1 cellular context compared by ENCODE assay signal in the genomic region with DNA sequence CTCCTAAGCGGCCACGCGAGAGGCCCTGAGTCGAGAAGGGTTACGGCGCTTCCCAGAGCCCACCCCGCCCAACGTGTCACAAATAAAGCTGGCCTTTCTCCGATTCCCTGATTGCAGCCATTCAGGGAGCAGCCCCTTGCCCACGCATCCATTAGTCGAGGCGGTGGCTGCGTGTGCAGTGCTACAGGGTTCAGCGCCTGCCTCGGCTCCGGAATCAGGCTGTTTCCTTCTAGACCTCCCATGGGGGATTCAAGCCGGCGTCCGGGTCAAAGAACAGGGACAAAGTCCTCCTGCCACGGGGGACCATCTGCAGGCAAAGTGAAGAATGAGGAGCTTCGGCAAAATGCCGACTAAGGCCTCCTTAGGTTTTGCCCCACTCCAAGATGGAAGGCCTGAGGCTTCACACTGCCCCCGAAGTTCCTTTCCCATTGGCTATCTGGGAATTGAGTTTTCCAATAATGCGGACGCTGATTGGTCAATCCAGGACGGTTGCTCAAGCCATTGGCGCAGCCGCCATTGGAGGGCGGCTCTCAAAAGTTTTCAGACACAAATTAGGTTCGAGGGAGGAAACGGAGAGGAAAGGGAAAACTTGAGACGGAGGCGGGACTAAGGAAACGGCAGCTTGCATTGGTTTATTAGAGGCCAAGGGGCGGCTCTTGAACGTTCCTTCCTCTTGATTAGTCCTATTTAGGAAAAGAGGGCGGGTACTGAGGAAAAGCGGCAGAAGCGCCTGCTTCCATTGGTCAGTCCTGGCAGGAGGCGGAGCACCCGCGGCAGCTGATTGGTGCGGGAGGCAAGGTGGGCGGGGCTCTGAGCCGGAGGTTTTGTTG.
TF ChIP-seq lines count a peak whose summit lies in the region.

No MANE protein-coding gene starts in this region.

TF ChIP-seq in HepG2, 621 proteins besides CTCF, POLR2A, EP300 and RAD21 (continued from another document and continues in another):
- TF ChIP-seq, protein P1, sequence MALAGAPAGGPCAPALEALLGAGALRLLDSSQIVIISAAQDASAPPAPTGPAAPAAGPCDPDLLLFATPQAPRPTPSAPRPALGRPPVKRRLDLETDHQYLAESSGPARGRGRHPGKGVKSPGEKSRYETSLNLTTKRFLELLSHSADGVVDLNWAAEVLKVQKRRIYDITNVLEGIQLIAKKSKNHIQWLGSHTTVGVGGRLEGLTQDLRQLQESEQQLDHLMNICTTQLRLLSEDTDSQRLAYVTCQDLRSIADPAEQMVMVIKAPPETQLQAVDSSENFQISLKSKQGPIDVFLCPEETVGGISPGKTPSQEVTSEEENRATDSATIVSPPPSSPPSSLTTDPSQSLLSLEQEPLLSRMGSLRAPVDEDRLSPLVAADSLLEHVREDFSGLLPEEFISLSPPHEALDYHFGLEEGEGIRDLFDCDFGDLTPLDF (CRISPR knock-in tag; IDR thresholded peaks at IDR 0.05), result peak; percentile 49; the same call in 1 of the 2 replicates
- TF ChIP-seq, protein P2, sequence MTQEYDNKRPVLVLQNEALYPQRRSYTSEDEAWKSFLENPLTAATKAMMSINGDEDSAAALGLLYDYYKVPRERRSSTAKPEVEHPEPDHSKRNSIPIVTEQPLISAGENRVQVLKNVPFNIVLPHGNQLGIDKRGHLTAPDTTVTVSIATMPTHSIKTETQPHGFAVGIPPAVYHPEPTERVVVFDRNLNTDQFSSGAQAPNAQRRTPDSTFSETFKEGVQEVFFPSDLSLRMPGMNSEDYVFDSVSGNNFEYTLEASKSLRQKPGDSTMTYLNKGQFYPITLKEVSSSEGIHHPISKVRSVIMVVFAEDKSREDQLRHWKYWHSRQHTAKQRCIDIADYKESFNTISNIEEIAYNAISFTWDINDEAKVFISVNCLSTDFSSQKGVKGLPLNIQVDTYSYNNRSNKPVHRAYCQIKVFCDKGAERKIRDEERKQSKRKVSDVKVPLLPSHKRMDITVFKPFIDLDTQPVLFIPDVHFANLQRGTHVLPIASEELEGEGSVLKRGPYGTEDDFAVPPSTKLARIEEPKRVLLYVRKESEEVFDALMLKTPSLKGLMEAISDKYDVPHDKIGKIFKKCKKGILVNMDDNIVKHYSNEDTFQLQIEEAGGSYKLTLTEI (CRISPR knock-in tag; conservative IDR thresholded peaks at IDR 0.05), result no peak
- TF ChIP-seq, protein P3, sequence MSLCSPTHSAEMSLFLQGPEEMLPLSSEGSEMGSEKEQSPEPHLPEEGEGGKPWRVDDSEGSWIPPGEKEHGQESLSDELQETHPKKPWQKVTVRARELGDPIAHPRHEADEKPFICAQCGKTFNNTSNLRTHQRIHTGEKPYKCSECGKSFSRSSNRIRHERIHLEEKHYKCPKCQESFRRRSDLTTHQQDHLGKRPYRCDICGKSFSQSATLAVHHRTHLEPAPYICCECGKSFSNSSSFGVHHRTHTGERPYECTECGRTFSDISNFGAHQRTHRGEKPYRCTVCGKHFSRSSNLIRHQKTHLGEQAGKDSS (CRISPR knock-in tag; IDR thresholded peaks at IDR 0.05; ENCODE audit: borderline replicate concordance, low read depth), result no peak
- TF ChIP-seq, protein P4, sequence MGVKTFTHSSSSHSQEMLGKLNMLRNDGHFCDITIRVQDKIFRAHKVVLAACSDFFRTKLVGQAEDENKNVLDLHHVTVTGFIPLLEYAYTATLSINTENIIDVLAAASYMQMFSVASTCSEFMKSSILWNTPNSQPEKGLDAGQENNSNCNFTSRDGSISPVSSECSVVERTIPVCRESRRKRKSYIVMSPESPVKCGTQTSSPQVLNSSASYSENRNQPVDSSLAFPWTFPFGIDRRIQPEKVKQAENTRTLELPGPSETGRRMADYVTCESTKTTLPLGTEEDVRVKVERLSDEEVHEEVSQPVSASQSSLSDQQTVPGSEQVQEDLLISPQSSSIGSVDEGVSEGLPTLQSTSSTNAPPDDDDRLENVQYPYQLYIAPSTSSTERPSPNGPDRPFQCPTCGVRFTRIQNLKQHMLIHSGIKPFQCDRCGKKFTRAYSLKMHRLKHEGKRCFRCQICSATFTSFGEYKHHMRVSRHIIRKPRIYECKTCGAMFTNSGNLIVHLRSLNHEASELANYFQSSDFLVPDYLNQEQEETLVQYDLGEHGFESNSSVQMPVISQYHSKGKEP (CRISPR knock-in tag; IDR thresholded peaks at IDR 0.05), result no peak
- TF ChIP-seq FOXP1 (IDR thresholded peaks at IDR 0.05) (no peak), FOXP1 (CRISPR knock-in tag; IDR thresholded peaks at IDR 0.05) (no peak), ZNF484 (CRISPR knock-in tag; IDR thresholded peaks at IDR 0.05; ENCODE audit: borderline replicate concordance, low read depth) (no peak; the same call in 1 of the 2 replicates), U2AF2 (IDR thresholded peaks at IDR 0.05; ENCODE audit: low read depth, low read length) (no peak), PHF5A (CRISPR knock-in tag; IDR thresholded peaks at IDR 0.05; ENCODE audit: low read depth, unreplicated experiment) (no peak), ZMAT3 (CRISPR knock-in tag; conservative IDR thresholded peaks at IDR 0.05) (peak; percentile 82; the same call in 1 of the 2 replicates), HMG20B (CRISPR knock-in tag; conservative IDR thresholded peaks at IDR 0.05) (no peak), PHF20 (CRISPR knock-in tag; IDR thresholded peaks at IDR 0.05) (peak; percentile 83), MEIS2 (CRISPR knock-in tag; IDR thresholded peaks at IDR 0.05) (0 out of 2 replicates have a peak, but pooled peaks have one; percentile 11), HIVEP1 (CRISPR knock-in tag; IDR thresholded peaks at IDR 0.05) (no peak), AKAP8 (CRISPR knock-in tag; IDR thresholded peaks at IDR 0.05) (0 out of 2 replicates have a peak, but pooled peaks have one; percentile 88), ZNF672 (CRISPR knock-in tag; IDR thresholded peaks at IDR 0.05) (no peak), ATRX (CRISPR knock-in tag; IDR thresholded peaks at IDR 0.05; ENCODE audit: borderline replicate concordance) (no peak), PHF8 (CRISPR knock-in tag; IDR thresholded peaks at IDR 0.05) (peak; percentile 81), SP5 (CRISPR knock-in tag; IDR thresholded peaks at IDR 0.05; ENCODE audit: borderline replicate concordance, low read depth) (peak; percentile 95), SOX5 (CRISPR knock-in tag; IDR thresholded peaks at IDR 0.05; ENCODE audit: borderline replicate concordance) (no peak), SSRP1 (CRISPR knock-in tag; IDR thresholded peaks at IDR 0.05) (no peak), SIN3A (IDR thresholded peaks at IDR 0.05; ENCODE audit: borderline replicate concordance, low read depth, low read length) (peak; percentile 14; the same call in 1 of the 2 replicates), SMYD3 (CRISPR knock-in tag; IDR thresholded peaks at IDR 0.05) (no peak), ZNF253 (CRISPR knock-in tag; IDR thresholded peaks at IDR 0.05; ENCODE audit: borderline replicate concordance) (no peak), MEIS1 (CRISPR knock-in tag; IDR thresholded peaks at IDR 0.05; ENCODE audit: borderline replicate concordance) (0 out of 2 replicates have a peak, but pooled peaks have one; percentile 33), ZNF335 (CRISPR knock-in tag; IDR thresholded peaks at IDR 0.05) (0 out of 2 replicates have a peak, but pooled peaks have one; percentile 6), ZNF10 (CRISPR knock-in tag; IDR thresholded peaks at IDR 0.05; ENCODE audit: borderline replicate concordance, low read depth) (no peak), TGIF2 (CRISPR knock-in tag; IDR thresholded peaks at IDR 0.05) (peak; percentile 81; the same call in 1 of the 2 replicates), ZNF33A (CRISPR knock-in tag; IDR thresholded peaks at IDR 0.05; ENCODE audit: borderline replicate concordance) (no peak; the same call in 1 of the 2 replicates), RORA (CRISPR knock-in tag; IDR thresholded peaks at IDR 0.05) (no peak), ZNF260 (CRISPR knock-in tag; IDR thresholded peaks at IDR 0.05; ENCODE audit: borderline replicate concordance, low read depth) (no peak), PLRG1 (conservative IDR thresholded peaks at IDR 0.05) (no peak), FOXK2 (IDR thresholded peaks at IDR 0.05) (no peak)
- TF ChIP-seq, protein P5, sequence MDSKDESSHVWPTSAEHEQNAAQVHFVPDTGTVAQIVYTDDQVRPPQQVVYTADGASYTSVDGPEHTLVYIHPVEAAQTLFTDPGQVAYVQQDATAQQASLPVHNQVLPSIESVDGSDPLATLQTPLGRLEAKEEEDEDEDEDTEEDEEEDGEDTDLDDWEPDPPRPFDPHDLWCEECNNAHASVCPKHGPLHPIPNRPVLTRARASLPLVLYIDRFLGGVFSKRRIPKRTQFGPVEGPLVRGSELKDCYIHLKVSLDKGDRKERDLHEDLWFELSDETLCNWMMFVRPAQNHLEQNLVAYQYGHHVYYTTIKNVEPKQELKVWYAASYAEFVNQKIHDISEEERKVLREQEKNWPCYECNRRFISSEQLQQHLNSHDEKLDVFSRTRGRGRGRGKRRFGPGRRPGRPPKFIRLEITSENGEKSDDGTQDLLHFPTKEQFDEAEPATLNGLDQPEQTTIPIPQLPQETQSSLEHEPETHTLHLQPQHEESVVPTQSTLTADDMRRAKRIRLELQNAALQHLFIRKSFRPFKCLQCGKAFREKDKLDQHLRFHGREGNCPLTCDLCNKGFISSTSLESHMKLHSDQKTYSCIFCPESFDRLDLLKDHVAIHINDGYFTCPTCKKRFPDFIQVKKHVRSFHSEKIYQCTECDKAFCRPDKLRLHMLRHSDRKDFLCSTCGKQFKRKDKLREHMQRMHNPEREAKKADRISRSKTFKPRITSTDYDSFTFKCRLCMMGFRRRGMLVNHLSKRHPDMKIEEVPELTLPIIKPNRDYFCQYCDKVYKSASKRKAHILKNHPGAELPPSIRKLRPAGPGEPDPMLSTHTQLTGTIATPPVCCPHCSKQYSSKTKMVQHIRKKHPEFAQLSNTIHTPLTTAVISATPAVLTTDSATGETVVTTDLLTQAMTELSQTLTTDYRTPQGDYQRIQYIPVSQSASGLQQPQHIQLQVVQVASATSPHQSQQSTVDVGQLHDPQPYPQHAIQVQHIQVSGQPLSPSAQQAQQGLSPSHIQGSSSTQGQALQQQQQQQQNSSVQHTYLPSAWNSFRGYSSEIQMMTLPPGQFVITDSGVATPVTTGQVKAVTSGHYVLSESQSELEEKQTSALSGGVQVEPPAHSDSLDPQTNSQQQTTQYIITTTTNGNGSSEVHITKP (CRISPR knock-in tag; IDR thresholded peaks at IDR 0.05; ENCODE audit: low read depth), result no peak
- TF ChIP-seq, protein P6, sequence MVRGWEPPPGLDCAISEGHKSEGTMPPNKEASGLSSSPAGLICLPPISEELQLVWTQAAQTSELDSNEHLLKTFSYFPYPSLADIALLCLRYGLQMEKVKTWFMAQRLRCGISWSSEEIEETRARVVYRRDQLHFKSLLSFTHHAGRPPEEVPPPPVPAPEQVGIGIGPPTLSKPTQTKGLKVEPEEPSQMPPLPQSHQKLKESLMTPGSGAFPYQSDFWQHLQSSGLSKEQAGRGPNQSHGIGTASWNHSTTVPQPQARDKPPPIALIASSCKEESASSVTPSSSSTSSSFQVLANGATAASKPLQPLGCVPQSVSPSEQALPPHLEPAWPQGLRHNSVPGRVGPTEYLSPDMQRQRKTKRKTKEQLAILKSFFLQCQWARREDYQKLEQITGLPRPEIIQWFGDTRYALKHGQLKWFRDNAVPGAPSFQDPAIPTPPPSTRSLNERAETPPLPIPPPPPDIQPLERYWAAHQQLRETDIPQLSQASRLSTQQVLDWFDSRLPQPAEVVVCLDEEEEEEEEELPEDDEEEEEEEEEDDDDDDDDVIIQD (CRISPR knock-in tag; IDR thresholded peaks at IDR 0.05; ENCODE audit: low read depth), result no peak
- TF ChIP-seq, protein P7, sequence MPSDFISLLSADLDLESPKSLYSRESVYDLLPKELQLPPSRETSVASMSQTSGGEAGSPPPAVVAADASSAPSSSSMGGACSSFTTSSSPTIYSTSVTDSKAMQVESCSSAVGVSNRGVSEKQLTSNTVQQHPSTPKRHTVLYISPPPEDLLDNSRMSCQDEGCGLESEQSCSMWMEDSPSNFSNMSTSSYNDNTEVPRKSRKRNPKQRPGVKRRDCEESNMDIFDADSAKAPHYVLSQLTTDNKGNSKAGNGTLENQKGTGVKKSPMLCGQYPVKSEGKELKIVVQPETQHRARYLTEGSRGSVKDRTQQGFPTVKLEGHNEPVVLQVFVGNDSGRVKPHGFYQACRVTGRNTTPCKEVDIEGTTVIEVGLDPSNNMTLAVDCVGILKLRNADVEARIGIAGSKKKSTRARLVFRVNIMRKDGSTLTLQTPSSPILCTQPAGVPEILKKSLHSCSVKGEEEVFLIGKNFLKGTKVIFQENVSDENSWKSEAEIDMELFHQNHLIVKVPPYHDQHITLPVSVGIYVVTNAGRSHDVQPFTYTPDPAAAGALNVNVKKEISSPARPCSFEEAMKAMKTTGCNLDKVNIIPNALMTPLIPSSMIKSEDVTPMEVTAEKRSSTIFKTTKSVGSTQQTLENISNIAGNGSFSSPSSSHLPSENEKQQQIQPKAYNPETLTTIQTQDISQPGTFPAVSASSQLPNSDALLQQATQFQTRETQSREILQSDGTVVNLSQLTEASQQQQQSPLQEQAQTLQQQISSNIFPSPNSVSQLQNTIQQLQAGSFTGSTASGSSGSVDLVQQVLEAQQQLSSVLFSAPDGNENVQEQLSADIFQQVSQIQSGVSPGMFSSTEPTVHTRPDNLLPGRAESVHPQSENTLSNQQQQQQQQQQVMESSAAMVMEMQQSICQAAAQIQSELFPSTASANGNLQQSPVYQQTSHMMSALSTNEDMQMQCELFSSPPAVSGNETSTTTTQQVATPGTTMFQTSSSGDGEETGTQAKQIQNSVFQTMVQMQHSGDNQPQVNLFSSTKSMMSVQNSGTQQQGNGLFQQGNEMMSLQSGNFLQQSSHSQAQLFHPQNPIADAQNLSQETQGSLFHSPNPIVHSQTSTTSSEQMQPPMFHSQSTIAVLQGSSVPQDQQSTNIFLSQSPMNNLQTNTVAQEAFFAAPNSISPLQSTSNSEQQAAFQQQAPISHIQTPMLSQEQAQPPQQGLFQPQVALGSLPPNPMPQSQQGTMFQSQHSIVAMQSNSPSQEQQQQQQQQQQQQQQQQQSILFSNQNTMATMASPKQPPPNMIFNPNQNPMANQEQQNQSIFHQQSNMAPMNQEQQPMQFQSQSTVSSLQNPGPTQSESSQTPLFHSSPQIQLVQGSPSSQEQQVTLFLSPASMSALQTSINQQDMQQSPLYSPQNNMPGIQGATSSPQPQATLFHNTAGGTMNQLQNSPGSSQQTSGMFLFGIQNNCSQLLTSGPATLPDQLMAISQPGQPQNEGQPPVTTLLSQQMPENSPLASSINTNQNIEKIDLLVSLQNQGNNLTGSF (CRISPR knock-in tag; IDR thresholded peaks at IDR 0.05), result no peak
- TF ChIP-seq, protein P8, sequence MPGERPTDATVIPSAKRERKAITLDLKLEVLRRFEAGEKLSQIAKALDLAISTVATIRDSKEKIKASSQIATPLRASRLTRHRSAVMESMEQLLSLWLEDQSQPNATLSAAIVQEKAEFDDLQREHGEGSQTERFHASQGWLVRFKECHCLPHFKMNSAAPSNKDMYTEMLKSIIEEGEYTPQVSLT (CRISPR knock-in tag; IDR thresholded peaks at IDR 0.05; ENCODE audit: borderline replicate concordance, low read depth), result no peak
- TF ChIP-seq, protein P9, sequence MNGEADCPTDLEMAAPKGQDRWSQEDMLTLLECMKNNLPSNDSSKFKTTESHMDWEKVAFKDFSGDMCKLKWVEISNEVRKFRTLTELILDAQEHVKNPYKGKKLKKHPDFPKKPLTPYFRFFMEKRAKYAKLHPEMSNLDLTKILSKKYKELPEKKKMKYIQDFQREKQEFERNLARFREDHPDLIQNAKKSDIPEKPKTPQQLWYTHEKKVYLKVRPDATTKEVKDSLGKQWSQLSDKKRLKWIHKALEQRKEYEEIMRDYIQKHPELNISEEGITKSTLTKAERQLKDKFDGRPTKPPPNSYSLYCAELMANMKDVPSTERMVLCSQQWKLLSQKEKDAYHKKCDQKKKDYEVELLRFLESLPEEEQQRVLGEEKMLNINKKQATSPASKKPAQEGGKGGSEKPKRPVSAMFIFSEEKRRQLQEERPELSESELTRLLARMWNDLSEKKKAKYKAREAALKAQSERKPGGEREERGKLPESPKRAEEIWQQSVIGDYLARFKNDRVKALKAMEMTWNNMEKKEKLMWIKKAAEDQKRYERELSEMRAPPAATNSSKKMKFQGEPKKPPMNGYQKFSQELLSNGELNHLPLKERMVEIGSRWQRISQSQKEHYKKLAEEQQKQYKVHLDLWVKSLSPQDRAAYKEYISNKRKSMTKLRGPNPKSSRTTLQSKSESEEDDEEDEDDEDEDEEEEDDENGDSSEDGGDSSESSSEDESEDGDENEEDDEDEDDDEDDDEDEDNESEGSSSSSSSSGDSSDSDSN (CRISPR knock-in tag; IDR thresholded peaks at IDR 0.05), result peak; percentile 51; the same call in 1 of the 2 replicates
